13 cellular contexts compared by ENCODE assay signal in genomic region chr6:137222376-137222775, GRCh38. TPM values are rescaled to one million over a fixed set of nuclear protein-coding genes. Genes with fewer than 3 reads are reported as not detected.
DNase-seq lines count a peak whose midpoint lies in the region; ATAC-seq and TF ChIP-seq lines count a peak whose summit lies in the region.
"Had no signal": no experiment of that assay in that cellular context is flagged by ENCODE, and none has a peak within 500 bp of the region (broad histone marks: within the 10 kb centered on the region; RNA-seq: fewer than 3 reads in every experiment).

No MANE protein-coding gene starts in this region.

- H3K79me2 ChIP-seq in Karpas-422 (ENCODE audit: low read length), result peaks cover 18% of the 10 kb centered on the region

- peaks cover 0 to 2% of the 10 kb centered on the region in 2 donors for H3K27me3 Mint-ChIP-seq in natural killer cell treated with Interleukin-12 subunit alpha and Interleukin-12 subunit beta and Interleukin-15 and Interleukin-18, amount 100 ng/mL, for 72 hours

- no peak overlapping the region for H3K27ac Mint-ChIP-seq in natural killer cell treated with Interleukin-12 subunit alpha and Interleukin-12 subunit beta and Interleukin-15 and Interleukin-18, amount 100 ng/mL, for 72 hours

- no peaks in the 10 kb centered on the region for H3K9me3 Mint-ChIP-seq in natural killer cell treated with Interleukin-12 subunit alpha and Interleukin-12 subunit beta and Interleukin-15 and Interleukin-18, amount 100 ng/mL, for 72 hours

- H3K36me3 ChIP-seq in Karpas-422 (ENCODE audit: insufficient read depth, low read length), result no peaks in the 10 kb centered on the region
- H3K36me3 ChIP-seq in gastroesophageal sphincter, result no peaks in the 10 kb centered on the region
- H3K36me3 ChIP-seq in subcutaneous abdominal adipose tissue (ENCODE audit: control insufficient read depth in 5 of 5, insufficient read depth in 5 of 5, low read length in 5 of 5), result no peaks in the 10 kb centered on the region
- H3K36me3 ChIP-seq in ovary, result no peaks in the 10 kb centered on the region

- no peak overlapping the region for H3K4me3 Mint-ChIP-seq in natural killer cell treated with Interleukin-12 subunit alpha and Interleukin-12 subunit beta and Interleukin-15 and Interleukin-18, amount 100 ng/mL, for 72 hours

- TF ChIP-seq CTCF in gastroesophageal sphincter (IDR thresholded peaks at IDR 0.05) (no peak), ovary (IDR thresholded peaks at IDR 0.05) (no peak)

- peaks cover 10% of the 10 kb centered on the region for H3K36me3 Mint-ChIP-seq in natural killer cell treated with Interleukin-12 subunit alpha and Interleukin-12 subunit beta and Interleukin-15 and Interleukin-18, amount 100 ng/mL, for 72 hours

- no peaks in the 10 kb centered on the region for H3K9me2 ChIP-seq in Karpas-422 (replicated peaks; ENCODE audit: insufficient read depth, low read length)

- 39 to 52% methylated on average over 3 of the region's 3 CpGs for WGBS in gastroesophageal sphincter (ENCODE audit: low coverage in 1 of 2), 2 donors
- WGBS in ovary, 3 donors, result 60 to 73% (median 61%) methylated on average over 3 of the region's 3 CpGs

- H3K9ac ChIP-seq in Karpas-422 (ENCODE audit: low read length), result peak overlapping the region; percentile 40
- peak overlapping the region in 3 of 5 donors; percentile 24 to 56 (median 49) for H3K9ac ChIP-seq in subcutaneous abdominal adipose tissue (ENCODE audit: low read length in 5 of 5)

- ATAC-seq in gastroesophageal sphincter, result no peak
- ATAC-seq in natural killer cell treated with Interleukin-12 subunit alpha and Interleukin-12 subunit beta and Interleukin-15 and Interleukin-18, amount 100 ng/mL, for 72 hours, result no peak
- ATAC-seq: naive thymus-derived CD4-positive, alpha-beta T cell had no signal

- H4K20me1 ChIP-seq in Karpas-422 (ENCODE audit: insufficient read depth, low read depth, low read length), result no peaks in the 10 kb centered on the region; the same call in 1 of the 2 replicates

- TF ChIP-seq POLR2A in gastroesophageal sphincter (IDR thresholded peaks at IDR 0.05) (no peak), ovary (IDR thresholded peaks at IDR 0.05) (no peak)

- H2AFZ ChIP-seq in Karpas-422 (ENCODE audit: low read length), result peak overlapping the region; percentile 94

- no peak overlapping the region; the same call in 1 of the 2 replicates for H3K4me3 ChIP-seq in Karpas-422 (ENCODE audit: low read length)
- no peak overlapping the region for H3K4me3 ChIP-seq in gastroesophageal sphincter
- peak overlapping the region in 2 of 5 donors; percentile 19 to 24 for H3K4me3 ChIP-seq in subcutaneous abdominal adipose tissue (ENCODE audit: low read depth in 1 of 5, low read length in 5 of 5)
- no peak overlapping the region for H3K4me3 ChIP-seq in ovary

- DNase-seq in Karpas-422 (peak; percentile 83), SKM-1 (lab: John Stamatoyannopoulos, UW; ENCODE audit: unreplicated experiment) (peak; percentile 86), ovary (no peak)
- DNase-seq in natural killer cell treated with Interleukin-12 subunit alpha and Interleukin-12 subunit beta and Interleukin-15 and Interleukin-18, amount 100 ng/mL, for 72 hours (ENCODE audit: low spot score), result no peak
- no peak for DNase-seq in activated effector memory CD4-positive, alpha-beta T cell treated with anti-CD3 and anti-CD28 coated beads, Interleukin-2, amount 50 U/mL, for 16 hours
- no peak for DNase-seq in activated CD8-positive, alpha-beta memory T cell treated with anti-CD3 and anti-CD28 coated beads, Interleukin-2, amount 50 U/mL, for 48 hours
- DNase-seq: activated CD4-positive, CD25-positive, alpha-beta regulatory T cell; activated gamma-delta T cell treated with Interleukin-2 at 50 U/mL for 16 hours; naive thymus-derived CD4-positive, alpha-beta T cell; NCI-H1105 treated with DMSO at 0.1 percent for 48 hours; stimulated activated naive CD4-positive, alpha-beta T cell treated with Interleukin-2 at 50 U/mL for 16 hours had no signal

- H3K27me3 ChIP-seq in Karpas-422 (ENCODE audit: low read length), result no peaks in the 10 kb centered on the region
- H3K27me3 ChIP-seq in gastroesophageal sphincter, result no peaks in the 10 kb centered on the region
- no peaks in the 10 kb centered on the region for H3K27me3 ChIP-seq in subcutaneous abdominal adipose tissue (ENCODE audit: control insufficient read depth in 5 of 5, insufficient read depth in 4 of 5, low read length in 5 of 5)
- no peaks in the 10 kb centered on the region for H3K27me3 ChIP-seq in ovary

- intact Hi-C loops in ovary (cut with DNase I), result no loop called here

- peaks cover 43 to 52% of the 10 kb centered on the region in 2 donors for H3K4me1 Mint-ChIP-seq in natural killer cell treated with Interleukin-12 subunit alpha and Interleukin-12 subunit beta and Interleukin-15 and Interleukin-18, amount 100 ng/mL, for 72 hours (ENCODE audit: low read depth in 2 of 2)

- TF ChIP-seq EP300 in gastroesophageal sphincter (IDR thresholded peaks at IDR 0.05), result no peak
- TF ChIP-seq EP300 in ovary (IDR thresholded peaks at IDR 0.05), result no peak

- H3K9me3 ChIP-seq in Karpas-422 (ENCODE audit: low read length), result no peaks in the 10 kb centered on the region
- H3K9me3 ChIP-seq in gastroesophageal sphincter, result no peaks in the 10 kb centered on the region
- no peaks in the 10 kb centered on the region for H3K9me3 ChIP-seq in subcutaneous abdominal adipose tissue (ENCODE audit: control insufficient read depth in 5 of 5, low read length in 5 of 5)
- no peaks in the 10 kb centered on the region for H3K9me3 ChIP-seq in ovary

- H3K27ac ChIP-seq in Karpas-422 (ENCODE audit: low read length), result peak overlapping the region; percentile 36
- peak overlapping the region; percentile 13 to 70 (median 56) for H3K27ac ChIP-seq in gastroesophageal sphincter
- H3K27ac ChIP-seq in subcutaneous abdominal adipose tissue (ENCODE audit: low read depth, low read length), result peak overlapping the region; percentile 64
- no peak overlapping the region for H3K27ac ChIP-seq in ovary

- H3K4me1 ChIP-seq in Karpas-422 (ENCODE audit: low read length), result peaks cover 47% of the 10 kb centered on the region
- peaks cover 4 to 45% (median 4%) of the 10 kb centered on the region in 3 donors for H3K4me1 ChIP-seq in gastroesophageal sphincter
- H3K4me1 ChIP-seq in subcutaneous abdominal adipose tissue (ENCODE audit: control insufficient read depth in 5 of 5, insufficient read depth in 5 of 5, low read length in 5 of 5), result peaks cover 11 to 62% (median 47%) of the 10 kb centered on the region in 5 donors
- H3K4me1 ChIP-seq in ovary (ENCODE audit: insufficient read depth), result peaks cover 3% of the 10 kb centered on the region

- peak overlapping the region; percentile 59 for H3K4me2 ChIP-seq in Karpas-422 (ENCODE audit: low read depth, low read length, poor library complexity, severe bottlenecking)

RNA-seq across cellular contexts. Expression of gene IFNGR1, which starts 3.2 kb away (rescaled TPM):
- total RNA-seq in Karpas-422 (2014; rRNA removed; shearing (Covaris generic); ENCODE audit: low replicate concordance), result 36.0 and 76.9 TPM in 2 replicates
- total RNA-seq in gastroesophageal sphincter, result 100 to 1,000 TPM in 1 of 4 donors, 10 to 100 TPM in 3; 45.8 to 104 (median 66.9) TPM
- 10 to 100 TPM; 19.8 to 31.9 TPM for total RNA-seq in natural killer cell treated with Interleukin-12 subunit alpha and Interleukin-12 subunit beta and Interleukin-15 and Interleukin-18, amount 100 ng/mL, for 72 hours
- 10 to 100 TPM; 37.1 to 95.2 (median 52.5) TPM for total RNA-seq in ovary
- 10 to 100 TPM; 55.5 to 62.9 TPM for polyA plus RNA-seq in ovary

RNA-seq across cellular contexts. Expression of gene IL22RA2, which starts 48.9 kb away (rescaled TPM):
- not detected in 2 replicates for total RNA-seq in Karpas-422 (2014; rRNA removed; shearing (Covaris generic); ENCODE audit: low replicate concordance)
- not detected for total RNA-seq in gastroesophageal sphincter
- not detected for total RNA-seq in natural killer cell treated with Interleukin-12 subunit alpha and Interleukin-12 subunit beta and Interleukin-15 and Interleukin-18, amount 100 ng/mL, for 72 hours
- total RNA-seq in ovary, result not detected
- polyA plus RNA-seq in ovary, result not detected
- total RNA-seq: naive thymus-derived CD4-positive, alpha-beta T cell had no signal
- polyA plus RNA-seq: naive thymus-derived CD4-positive, alpha-beta T cell had no signal

Comparison
In these comparisons a context has a peak if more than half of its experiments do, and no peak if none do; other contexts are left out.
1. DNase-seq: peak in Karpas-422 (single experiment) and SKM-1 (single experiment); none in natural killer cell treated with Interleukin-12 subunit alpha and Interleukin-12 subunit beta and Interleukin-15 and Interleukin-18, amount 100 ng/mL, for 72 hours (single experiment), activated effector memory CD4-positive, alpha-beta T cell treated with anti-CD3 and anti-CD28 coated beads, Interleukin-2, amount 50 U/mL, for 16 hours (single experiment), ovary (0 of 5) and activated CD8-positive, alpha-beta memory T cell treated with anti-CD3 and anti-CD28 coated beads, Interleukin-2, amount 50 U/mL, for 48 hours (single experiment).
2. H3K27ac ChIP-seq: peak in Karpas-422 (single experiment), gastroesophageal sphincter (4 of 4) and subcutaneous abdominal adipose tissue (single experiment); none in ovary (0 of 2).